ENCODE assay signal across 8 cellular contexts in genomic region chr1:60978421-60979357, GRCh38.
A peak's percentile ranks its signal among the peaks of the same experiment; 100 is the strongest.
DNase-seq lines count a peak whose midpoint lies in the region; ATAC-seq, FAIRE-seq and TF ChIP-seq lines count a peak whose summit lies in the region.

No MANE protein-coding gene starts in this region.

- no peak overlapping the region for H3K4me3 ChIP-seq in A549
- no peak overlapping the region for H3K4me3 ChIP-seq in thoracic aorta

- H3K36me3 ChIP-seq in thoracic aorta = no peaks in the 10 kb centered on the region

- H3K9me3 Mint-ChIP-seq in activated naive CD4-positive, alpha-beta T cell treated with anti-CD3 and anti-CD28 coated beads, Interleukin-2, amount 10 ng/mL, durations not matched to agents 7 days and 5 days = no peaks in the 10 kb centered on the region

- H3K36me3 Mint-ChIP-seq in activated naive CD4-positive, alpha-beta T cell treated with anti-CD3 and anti-CD28 coated beads, Interleukin-2, amount 10 ng/mL, durations not matched to agents 7 days and 5 days = no peaks in the 10 kb centered on the region

- no peak overlapping the region for H3K27ac Mint-ChIP-seq in activated naive CD4-positive, alpha-beta T cell treated with anti-CD3 and anti-CD28 coated beads, Interleukin-2, amount 10 ng/mL, durations not matched to agents 7 days and 5 days

- peak; percentile 67 to 77 for TF ChIP-seq RAD21 in A549 (conservative IDR thresholded peaks at IDR 0.05 in 1 of 2, IDR thresholded peaks at IDR 0.05 in 1 of 2)

- H3K4me2 ChIP-seq in A549 = no peak overlapping the region

- H3K4me1 Mint-ChIP-seq in activated naive CD4-positive, alpha-beta T cell treated with anti-CD3 and anti-CD28 coated beads, Interleukin-2, amount 10 ng/mL, durations not matched to agents 7 days and 5 days = no peaks in the 10 kb centered on the region

- H3K4me1 ChIP-seq in A549 (peaks cover 7% of the 10 kb centered on the region; the same call in 1 of the 3 replicates), thoracic aorta (ENCODE audit: control insufficient read depth in 1 of 2, low read depth in 2 of 2) (peaks cover 29 to 78% of the 10 kb centered on the region in 2 donors)

- POLR2A ChIA-PET in A549 (lab: Yijun Ruan, JAX) = no interaction called here

- DNase-seq in A549 (ENCODE audit: low read depth in 1 of 2, low spot score in 1 of 2) (peak; percentile 21 to 43), GM12891 (ENCODE audit: insufficient read length, low spot score) (peak; percentile 32), NCI-H748 treated with DMSO at 0.1 percent for 48 hours (lab: John Stamatoyannopoulos, UW) (peak; percentile 18), iPS-NIHi7 (ENCODE audit: extremely low spot score) (peak; percentile 66), thoracic aorta (ENCODE audit: low spot score) (no peak), anterior cingulate cortex (lab: John Stamatoyannopoulos, UW) (no peak)
- peak; percentile 43 for DNase-seq in activated naive CD4-positive, alpha-beta T cell treated with anti-CD3 and anti-CD28 coated beads, Interleukin-2, amount 10 ng/mL, durations not matched to agents 7 days and 5 days

- TF ChIP-seq CTCF in A549 (IDR thresholded peaks at IDR 0.05) (peak; percentile 56), thoracic aorta (IDR thresholded peaks at IDR 0.05) (peak; percentile 40)

- no peak for FAIRE-seq in A549 (lab: Jason Lieb, UNC)
- no peak for FAIRE-seq in GM12891 (lab: Jason Lieb, UNC)

- H3K27ac ChIP-seq in A549 (no peak overlapping the region), thoracic aorta (peak overlapping the region; percentile 27 to 94)

- H3K27me3 Mint-ChIP-seq in activated naive CD4-positive, alpha-beta T cell treated with anti-CD3 and anti-CD28 coated beads, Interleukin-2, amount 10 ng/mL, durations not matched to agents 7 days and 5 days = peaks cover 2% of the 10 kb centered on the region

- ATAC-seq in A549 (peak; percentile 95 to 96), HG02852 (IDR thresholded peaks at IDR 0.05; ENCODE audit: unreplicated experiment) (peak; percentile 78), thoracic aorta (ENCODE audit: insufficient number of reproducible peaks, low FRiP score, low read depth) (no peak)

- H3K27me3 ChIP-seq in thoracic aorta (replicated peaks; ENCODE audit: insufficient read depth) = no peaks in the 10 kb centered on the region

- 6% methylated on average over 4 of the region's 4 CpGs for whole genome bisulfite sequencing in A549 (ENCODE audit: missing lambda C conversion rate)

- TF ChIP-seq POLR2A in A549 (IDR thresholded peaks at IDR 0.05; ENCODE audit: low read length) (no peak), GM12891 (IDR thresholded peaks at IDR 0.05; ENCODE audit: low read depth, low read length) (no peak)

- CTCF ChIA-PET in A549 (lab: Yijun Ruan, JAX) = interaction anchor here (0.6 to 2.1 kb wide), 26 partner anchors 8 to 876 kb away, joined by 3 to 11 read pairs (median 4); no protein-coding TSS in a partner anchor
- CTCF ChIA-PET in activated naive CD4-positive, alpha-beta T cell treated with anti-CD3 and anti-CD28 coated beads, Interleukin-2, amount 10 ng/mL, durations not matched to agents 7 days and 5 days (lab: Charles Lee) = interaction anchor here (1.0 to 1.7 kb wide), 6 partner anchors 64 to 875 kb away, joined by 3 to 13 read pairs (median 4); no protein-coding TSS in a partner anchor

- no peak for TF ChIP-seq EP300 in A549 (IDR thresholded peaks at IDR 0.05)

- H3K4me3 Mint-ChIP-seq in activated naive CD4-positive, alpha-beta T cell treated with anti-CD3 and anti-CD28 coated beads, Interleukin-2, amount 10 ng/mL, durations not matched to agents 7 days and 5 days = no peak overlapping the region

- H3K9me3 ChIP-seq in A549 (no peaks in the 10 kb centered on the region), thoracic aorta (no peaks in the 10 kb centered on the region)

TF ChIP-seq in A549, 52 proteins besides CTCF, POLR2A, EP300 and RAD21:
- no peak for TF ChIP-seq KDM5A (IDR thresholded peaks at IDR 0.05)
- TF ChIP-seq SMC3 (IDR thresholded peaks at IDR 0.05) = peak; percentile 65
- TF ChIP-seq, protein P1, sequence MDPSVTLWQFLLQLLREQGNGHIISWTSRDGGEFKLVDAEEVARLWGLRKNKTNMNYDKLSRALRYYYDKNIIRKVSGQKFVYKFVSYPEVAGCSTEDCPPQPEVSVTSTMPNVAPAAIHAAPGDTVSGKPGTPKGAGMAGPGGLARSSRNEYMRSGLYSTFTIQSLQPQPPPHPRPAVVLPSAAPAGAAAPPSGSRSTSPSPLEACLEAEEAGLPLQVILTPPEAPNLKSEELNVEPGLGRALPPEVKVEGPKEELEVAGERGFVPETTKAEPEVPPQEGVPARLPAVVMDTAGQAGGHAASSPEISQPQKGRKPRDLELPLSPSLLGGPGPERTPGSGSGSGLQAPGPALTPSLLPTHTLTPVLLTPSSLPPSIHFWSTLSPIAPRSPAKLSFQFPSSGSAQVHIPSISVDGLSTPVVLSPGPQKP (IDR thresholded peaks at IDR 0.05; ENCODE audit: low read depth, low read length) = no peak
- TF ChIP-seq POLR2AphosphoS2 (conservative IDR thresholded peaks at IDR 0.05; ENCODE audit: low read length) = no peak
TF ChIP-seq in A549: peak in this region for 1.

TF ChIP-seq in GM12891, 5 proteins besides CTCF, POLR2A, EP300 and RAD21:
- TF ChIP-seq POU2F2 (IDR thresholded peaks at IDR 0.05; ENCODE audit: low read depth, low read length) = no peak
- TF ChIP-seq PAX5 (IDR thresholded peaks at IDR 0.05; ENCODE audit: insufficient read depth, low read length, severe bottlenecking) = no peak
- TF ChIP-seq POLR2AphosphoS5 (IDR thresholded peaks at IDR 0.05; ENCODE audit: low read depth, low read length) = no peak
- TF ChIP-seq SPI1 (IDR thresholded peaks at IDR 0.05; ENCODE audit: low read depth, low read length) = no peak
- TF ChIP-seq TAF1 (IDR thresholded peaks at IDR 0.05; ENCODE audit: low read depth, low read length) = no peak

Comparison
In these comparisons a context has a peak if more than half of its experiments do, and no peak if none do; other contexts are left out.
1. DNase-seq: peak in A549 (2 of 2), GM12891 (single experiment), NCI-H748 treated with DMSO at 0.1 percent for 48 hours (single experiment), activated naive CD4-positive, alpha-beta T cell treated with anti-CD3 and anti-CD28 coated beads, Interleukin-2, amount 10 ng/mL, durations not matched to agents 7 days and 5 days (single experiment) and iPS-NIHi7 (single experiment); none in thoracic aorta (single experiment) and anterior cingulate cortex (0 of 58).
2. H3K27ac ChIP-seq: peak in thoracic aorta (2 of 2); none in A549 (0 of 2).